In genomic region chr18:2979871-2980606, GRCh38 we compare ENCODE assay signal across 8 cellular contexts. TPM values are rescaled to one million over a fixed set of nuclear protein-coding genes. Genes with fewer than 3 reads are reported as not detected.
DNase-seq lines count a peak whose midpoint lies in the region; ATAC-seq and TF ChIP-seq lines count a peak whose summit lies in the region.

No MANE protein-coding gene starts in this region.

- DNase-seq in CD1c-positive myeloid dendritic cell (ENCODE audit: extremely low spot score) (peak; percentile 86), mucosa of descending colon (no peak), GM10266 (ENCODE audit: extremely low spot score) (no peak)
- no peak for DNase-seq in activated naive CD8-positive, alpha-beta T cell treated with anti-CD3 and anti-CD28 coated beads for 36 hours

- ATAC-seq in HG02763 (IDR thresholded peaks at IDR 0.05; ENCODE audit: unreplicated experiment), result peak; percentile 30
- peak; percentile 5 for ATAC-seq in mucosa of descending colon
- ATAC-seq in HG02588 (IDR thresholded peaks at IDR 0.05; ENCODE audit: unreplicated experiment), result no peak
- ATAC-seq in GM18868 (IDR thresholded peaks at IDR 0.05; ENCODE audit: unreplicated experiment), result no peak
- ATAC-seq in GM21390 (IDR thresholded peaks at IDR 0.05; ENCODE audit: unreplicated experiment), result no peak

- peak overlapping the region; percentile 79 for H3K4me3 Mint-ChIP-seq in activated naive CD8-positive, alpha-beta T cell treated with anti-CD3 and anti-CD28 coated beads for 36 hours

- TF ChIP-seq CTCF in mucosa of descending colon (IDR thresholded peaks at IDR 0.05) (no peak), GM10266 (IDR thresholded peaks at IDR 0.05; ENCODE audit: control insufficient read depth, insufficient read depth, low read depth, missing control alignments) (no peak)

- H3K36me3 Mint-ChIP-seq in activated naive CD8-positive, alpha-beta T cell treated with anti-CD3 and anti-CD28 coated beads for 36 hours, result peaks cover 45% of the 10 kb centered on the region

- peaks cover 83% of the 10 kb centered on the region for H3K4me1 Mint-ChIP-seq in activated naive CD8-positive, alpha-beta T cell treated with anti-CD3 and anti-CD28 coated beads for 36 hours

- H3K4me3 ChIP-seq in mucosa of descending colon, result no peak overlapping the region

- H3K4me1 ChIP-seq in mucosa of descending colon (ENCODE audit: low read depth), result peaks cover 46% of the 10 kb centered on the region

- H3K9me3 ChIP-seq in mucosa of descending colon, result no peaks in the 10 kb centered on the region

- H3K36me3 ChIP-seq in mucosa of descending colon (ENCODE audit: low read depth), result no peaks in the 10 kb centered on the region

- H3K27me3 Mint-ChIP-seq in activated naive CD8-positive, alpha-beta T cell treated with anti-CD3 and anti-CD28 coated beads for 36 hours, result no peaks in the 10 kb centered on the region

- intact Hi-C loops in mucosa of descending colon (cut with DNase I, micrococcal nuclease), result no loop called here

- H3K9me3 Mint-ChIP-seq in activated naive CD8-positive, alpha-beta T cell treated with anti-CD3 and anti-CD28 coated beads for 36 hours, result no peaks in the 10 kb centered on the region

- H3K27ac Mint-ChIP-seq in activated naive CD8-positive, alpha-beta T cell treated with anti-CD3 and anti-CD28 coated beads for 36 hours, result peak overlapping the region; percentile 88

RNA-seq across cellular contexts. Expression of gene LPIN2, which starts 32.9 kb away (rescaled TPM):
- 10 to 100 TPM; 56.1 to 61.5 TPM for total RNA-seq in activated naive CD8-positive, alpha-beta T cell treated with anti-CD3 and anti-CD28 coated beads for 36 hours
- 10 to 100 TPM; 52.9 to 60.8 (median 59.2) TPM for total RNA-seq in mucosa of descending colon

Comparison
In these comparisons a context has a peak if more than half of its experiments do, and no peak if none do; other contexts are left out.
1. ATAC-seq: peak in HG02763 (single experiment) and mucosa of descending colon (single experiment); none in HG02588 (single experiment), GM18868 (single experiment) and GM21390 (single experiment).